ENCODE assay signal across 3 cellular contexts in genomic region chr2:126041648-126042047, GRCh38.
A peak's percentile ranks its signal among the peaks of the same experiment; 100 is the strongest.
TF ChIP-seq lines count a peak whose summit lies in the region.

No MANE protein-coding gene starts in this region.

TF ChIP-seq in liver, 16 proteins besides CTCF, POLR2A, EP300 and RAD21 (continued from another document):
- no peak for TF ChIP-seq REST (IDR thresholded peaks at IDR 0.05)
- peak; percentile 29 for TF ChIP-seq ZBTB33 (IDR thresholded peaks at IDR 0.05)
- peak; percentile 71 to 77 for TF ChIP-seq HNF4A (conservative IDR thresholded peaks at IDR 0.05)
- no peak for TF ChIP-seq ATF3 (IDR thresholded peaks at IDR 0.05)
- TF ChIP-seq NR2F2 (IDR thresholded peaks at IDR 0.05), result no peak
- TF ChIP-seq FOXA2 (IDR thresholded peaks at IDR 0.05), result peak; percentile 92
- TF ChIP-seq FOXA1 (IDR thresholded peaks at IDR 0.05), result peak; percentile 78
- peak; percentile 44 to 76 for TF ChIP-seq RXRA (IDR thresholded peaks at IDR 0.05)
- peak; percentile 17 for TF ChIP-seq HNF4G (IDR thresholded peaks at IDR 0.05)

TF ChIP-seq in HepG2, 621 proteins besides CTCF, POLR2A, EP300 and RAD21 (continued from another document):
- no peak for TF ChIP-seq NFIC (IDR thresholded peaks at IDR 0.05; ENCODE audit: low read length)
TF ChIP-seq in HepG2: peak in this region for 0.

TF ChIP-seq in neural cell, 6 proteins besides CTCF, POLR2A, EP300 and RAD21:
- TF ChIP-seq REST (IDR thresholded peaks at IDR 0.05; ENCODE audit: borderline replicate concordance), result no peak
- TF ChIP-seq MXI1 (conservative IDR thresholded peaks at IDR 0.05; ENCODE audit: poor library complexity, severe bottlenecking), result no peak
- no peak for TF ChIP-seq EZH2 (IDR thresholded peaks at IDR 0.05; ENCODE audit: borderline replicate concordance, insufficient read depth, low read length, poor library complexity, severe bottlenecking)
- peak; percentile 60 for TF ChIP-seq POLR2AphosphoS5 (IDR thresholded peaks at IDR 0.05)
- TF ChIP-seq TAF1 (IDR thresholded peaks at IDR 0.05; ENCODE audit: low read depth), result no peak
- TF ChIP-seq SMC3 (conservative IDR thresholded peaks at IDR 0.05; ENCODE audit: poor library complexity), result no peak
